Comparison of ENCODE assay signal across 1 cellular context in the genomic region with DNA sequence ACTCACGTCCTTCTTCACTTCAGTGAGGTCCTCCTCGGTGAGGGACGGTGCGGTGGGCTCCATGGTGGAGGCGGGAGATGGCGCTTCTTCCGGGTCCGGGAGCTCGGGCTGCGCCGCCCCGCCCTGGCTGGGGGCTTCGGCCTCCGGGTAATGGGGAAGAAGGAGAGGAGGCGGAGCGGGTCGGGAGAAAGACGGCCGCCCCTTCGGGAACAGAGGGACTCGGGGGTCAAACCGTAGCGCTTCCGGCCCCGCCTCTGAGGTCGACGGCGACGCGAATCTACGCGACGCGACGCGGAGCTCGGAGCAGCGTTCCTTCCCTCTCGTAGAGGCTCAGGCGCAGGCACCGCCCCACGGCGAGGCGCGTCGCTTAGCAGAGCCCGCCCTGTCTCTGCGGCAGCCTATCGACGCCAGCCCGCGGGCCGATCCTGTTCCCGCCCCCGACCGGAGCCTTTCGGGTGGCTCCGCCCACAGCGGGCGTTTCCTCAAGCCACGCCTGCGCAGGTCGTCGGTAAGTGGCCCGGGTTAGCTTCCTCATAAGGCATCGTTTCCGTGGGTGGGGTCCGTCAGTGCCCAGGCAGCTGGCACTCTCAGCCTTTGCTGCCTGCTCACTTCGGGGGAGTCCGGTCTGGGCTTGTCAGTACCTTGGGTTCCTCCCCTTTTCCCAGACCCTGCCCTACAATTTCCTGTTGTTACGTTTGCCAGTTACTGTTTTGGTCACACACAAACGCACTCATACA.
A peak's percentile ranks its signal among the peaks of the same experiment; 100 is the strongest.
TF ChIP-seq lines count a peak whose summit lies in the region.

A gene (minus strand): TSS at position 343 of the 737 bp plus-strand sequence. CDS start 280 bp downstream, at position 63.

TF ChIP-seq in K562, 482 proteins besides CTCF, POLR2A, EP300 and RAD21 (continued from another document and continues in another):
- TF ChIP-seq CBX8 (IDR thresholded peaks at IDR 0.05; ENCODE audit: borderline replicate concordance, extremely low read depth, low read depth, low read length, poor library complexity, severe bottlenecking) (no peak), CAMTA2 (CRISPR knock-in tag; conservative IDR thresholded peaks at IDR 0.05) (no peak), MYNN (IDR thresholded peaks at IDR 0.05) (peak; percentile 32; the same call in 1 of the 2 replicates), MYNN (CRISPR knock-in tag; IDR thresholded peaks at IDR 0.05) (no peak), GABPA (tag; conservative IDR thresholded peaks at IDR 0.05; ENCODE audit: low read depth) (peak; percentile 90), MCM2 (IDR thresholded peaks at IDR 0.05; ENCODE audit: low read depth) (no peak), HDGF (IDR thresholded peaks at IDR 0.05) (0 out of 2 replicates have a peak, but pooled peaks have one; percentile 65), PTBP1 (IDR thresholded peaks at IDR 0.05; ENCODE audit: low read depth, low read length) (no peak), HEY1 (CRISPR knock-in tag; IDR thresholded peaks at IDR 0.05; ENCODE audit: borderline replicate concordance) (no peak), NONO (IDR thresholded peaks at IDR 0.05; ENCODE audit: low read depth in 2 of 2, low read length in 1 of 2) (no peak), EZH2 (IDR thresholded peaks at IDR 0.05; ENCODE audit: borderline replicate concordance, low read depth, low read length) (no peak), SRSF7 (optimal IDR thresholded peaks at IDR 0.05; ENCODE audit: low read depth, low read length) (no peak), PRPF4 (IDR thresholded peaks at IDR 0.05; ENCODE audit: insufficient read depth, low read depth, low read length, poor library complexity, severe bottlenecking) (peak; percentile 33), JUND (IDR thresholded peaks at IDR 0.05; ENCODE audit: borderline replicate concordance, low read depth, low read length) (no peak), JUND (tag; IDR thresholded peaks at IDR 0.05; ENCODE audit: borderline replicate concordance, low read depth, low read length) (0 out of 3 replicates have a peak, but pooled peaks have one; percentile 22), HDAC8 (tag; IDR thresholded peaks at IDR 0.05) (no peak), CSDE1 (IDR thresholded peaks at IDR 0.05) (no peak), CCAR2 (IDR thresholded peaks at IDR 0.05; ENCODE audit: low read depth, low read length) (no peak), RBM39 (optimal IDR thresholded peaks at IDR 0.05; ENCODE audit: low read depth, low read length) (no peak), KLF6 (CRISPR knock-in tag; IDR thresholded peaks at IDR 0.05; ENCODE audit: borderline replicate concordance) (0 out of 2 replicates have a peak, but pooled peaks have one; percentile 15), MTF1 (CRISPR knock-in tag; IDR thresholded peaks at IDR 0.05; ENCODE audit: borderline replicate concordance) (no peak), ZBTB7A (IDR thresholded peaks at IDR 0.05; ENCODE audit: borderline replicate concordance, control insufficient read depth, low read depth, low read length) (peak; percentile 82; the same call in 1 of the 2 replicates), ZNF644 (tag; IDR thresholded peaks at IDR 0.05; ENCODE audit: low read depth) (no peak), RBM34 (IDR thresholded peaks at IDR 0.05; ENCODE audit: borderline replicate concordance, insufficient read depth, low read length) (peak; percentile 21; the same call in 1 of the 2 replicates), ZC3H11A (IDR thresholded peaks at IDR 0.05; ENCODE audit: low read depth, low read length) (no peak), PCBP1 (IDR thresholded peaks at IDR 0.05; ENCODE audit: low read depth, low read length, poor library complexity, severe bottlenecking) (no peak), NCOA6 (IDR thresholded peaks at IDR 0.05) (peak; percentile 80; the same call in 1 of the 2 replicates), ZNF263 (CRISPR knock-in tag; IDR thresholded peaks at IDR 0.05; ENCODE audit: borderline replicate concordance) (peak; percentile 81), ZNF77 (CRISPR knock-in tag; IDR thresholded peaks at IDR 0.05) (no peak), ZNF79 (CRISPR knock-in tag; IDR thresholded peaks at IDR 0.05; ENCODE audit: low read depth) (no peak), NFE2L1 (tag; IDR thresholded peaks at IDR 0.05; ENCODE audit: borderline replicate concordance, low read depth) (no peak), ATF1 (CRISPR knock-in tag; IDR thresholded peaks at IDR 0.05) (peak; percentile 88), ATF1 (tag; IDR thresholded peaks at IDR 0.05) (peak; percentile 97), TRIM28 (IDR thresholded peaks at IDR 0.05) (0 out of 2 replicates have a peak, but pooled peaks have one; percentile 41), TAF7 (tag; IDR thresholded peaks at IDR 0.05) (peak; percentile 67; the same call in 1 of the 2 replicates)
- TF ChIP-seq, protein P1, sequence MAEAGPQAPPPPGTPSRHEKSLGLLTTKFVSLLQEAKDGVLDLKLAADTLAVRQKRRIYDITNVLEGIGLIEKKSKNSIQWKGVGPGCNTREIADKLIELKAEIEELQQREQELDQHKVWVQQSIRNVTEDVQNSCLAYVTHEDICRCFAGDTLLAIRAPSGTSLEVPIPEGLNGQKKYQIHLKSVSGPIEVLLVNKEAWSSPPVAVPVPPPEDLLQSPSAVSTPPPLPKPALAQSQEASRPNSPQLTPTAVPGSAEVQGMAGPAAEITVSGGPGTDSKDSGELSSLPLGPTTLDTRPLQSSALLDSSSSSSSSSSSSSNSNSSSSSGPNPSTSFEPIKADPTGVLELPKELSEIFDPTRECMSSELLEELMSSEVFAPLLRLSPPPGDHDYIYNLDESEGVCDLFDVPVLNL (CRISPR knock-in tag; IDR thresholded peaks at IDR 0.05; ENCODE audit: low read depth): no peak
- TF ChIP-seq, protein P2, sequence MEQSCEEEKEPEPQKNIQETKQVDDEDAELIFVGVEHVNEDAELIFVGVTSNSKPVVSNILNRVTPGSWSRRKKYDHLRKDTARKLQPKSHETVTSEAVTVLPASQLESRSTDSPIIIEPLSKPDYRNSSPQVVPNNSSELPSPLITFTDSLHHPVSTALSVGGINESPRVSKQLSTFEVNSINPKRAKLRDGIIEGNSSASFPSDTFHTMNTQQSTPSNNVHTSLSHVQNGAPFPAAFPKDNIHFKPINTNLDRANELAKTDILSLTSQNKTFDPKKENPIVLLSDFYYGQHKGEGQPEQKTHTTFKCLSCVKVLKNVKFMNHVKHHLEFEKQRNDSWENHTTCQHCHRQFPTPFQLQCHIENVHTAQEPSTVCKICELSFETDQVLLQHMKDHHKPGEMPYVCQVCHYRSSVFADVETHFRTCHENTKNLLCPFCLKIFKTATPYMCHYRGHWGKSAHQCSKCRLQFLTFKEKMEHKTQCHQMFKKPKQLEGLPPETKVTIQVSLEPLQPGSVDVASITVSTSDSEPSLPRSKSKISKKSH (CRISPR knock-in tag; IDR thresholded peaks at IDR 0.05): no peak
- TF ChIP-seq, protein P3, sequence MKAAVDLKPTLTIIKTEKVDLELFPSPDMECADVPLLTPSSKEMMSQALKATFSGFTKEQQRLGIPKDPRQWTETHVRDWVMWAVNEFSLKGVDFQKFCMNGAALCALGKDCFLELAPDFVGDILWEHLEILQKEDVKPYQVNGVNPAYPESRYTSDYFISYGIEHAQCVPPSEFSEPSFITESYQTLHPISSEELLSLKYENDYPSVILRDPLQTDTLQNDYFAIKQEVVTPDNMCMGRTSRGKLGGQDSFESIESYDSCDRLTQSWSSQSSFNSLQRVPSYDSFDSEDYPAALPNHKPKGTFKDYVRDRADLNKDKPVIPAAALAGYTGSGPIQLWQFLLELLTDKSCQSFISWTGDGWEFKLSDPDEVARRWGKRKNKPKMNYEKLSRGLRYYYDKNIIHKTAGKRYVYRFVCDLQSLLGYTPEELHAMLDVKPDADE (conservative IDR thresholded peaks at IDR 0.05; ENCODE audit: control insufficient read depth, low read depth, low read length): no peak
- TF ChIP-seq, protein P4, sequence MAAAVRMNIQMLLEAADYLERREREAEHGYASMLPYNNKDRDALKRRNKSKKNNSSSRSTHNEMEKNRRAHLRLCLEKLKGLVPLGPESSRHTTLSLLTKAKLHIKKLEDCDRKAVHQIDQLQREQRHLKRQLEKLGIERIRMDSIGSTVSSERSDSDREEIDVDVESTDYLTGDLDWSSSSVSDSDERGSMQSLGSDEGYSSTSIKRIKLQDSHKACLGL (CRISPR knock-in tag; IDR thresholded peaks at IDR 0.05; ENCODE audit: borderline replicate concordance, poor library complexity, severe bottlenecking): no peak
- TF ChIP-seq, protein P5, sequence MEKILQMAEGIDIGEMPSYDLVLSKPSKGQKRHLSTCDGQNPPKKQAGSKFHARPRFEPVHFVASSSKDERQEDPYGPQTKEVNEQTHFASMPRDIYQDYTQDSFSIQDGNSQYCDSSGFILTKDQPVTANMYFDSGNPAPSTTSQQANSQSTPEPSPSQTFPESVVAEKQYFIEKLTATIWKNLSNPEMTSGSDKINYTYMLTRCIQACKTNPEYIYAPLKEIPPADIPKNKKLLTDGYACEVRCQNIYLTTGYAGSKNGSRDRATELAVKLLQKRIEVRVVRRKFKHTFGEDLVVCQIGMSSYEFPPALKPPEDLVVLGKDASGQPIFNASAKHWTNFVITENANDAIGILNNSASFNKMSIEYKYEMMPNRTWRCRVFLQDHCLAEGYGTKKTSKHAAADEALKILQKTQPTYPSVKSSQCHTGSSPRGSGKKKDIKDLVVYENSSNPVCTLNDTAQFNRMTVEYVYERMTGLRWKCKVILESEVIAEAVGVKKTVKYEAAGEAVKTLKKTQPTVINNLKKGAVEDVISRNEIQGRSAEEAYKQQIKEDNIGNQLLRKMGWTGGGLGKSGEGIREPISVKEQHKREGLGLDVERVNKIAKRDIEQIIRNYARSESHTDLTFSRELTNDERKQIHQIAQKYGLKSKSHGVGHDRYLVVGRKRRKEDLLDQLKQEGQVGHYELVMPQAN (IDR thresholded peaks at IDR 0.05; ENCODE audit: borderline replicate concordance): peak; percentile 70; the same call in 1 of the 2 replicates
- TF ChIP-seq, protein P6, sequence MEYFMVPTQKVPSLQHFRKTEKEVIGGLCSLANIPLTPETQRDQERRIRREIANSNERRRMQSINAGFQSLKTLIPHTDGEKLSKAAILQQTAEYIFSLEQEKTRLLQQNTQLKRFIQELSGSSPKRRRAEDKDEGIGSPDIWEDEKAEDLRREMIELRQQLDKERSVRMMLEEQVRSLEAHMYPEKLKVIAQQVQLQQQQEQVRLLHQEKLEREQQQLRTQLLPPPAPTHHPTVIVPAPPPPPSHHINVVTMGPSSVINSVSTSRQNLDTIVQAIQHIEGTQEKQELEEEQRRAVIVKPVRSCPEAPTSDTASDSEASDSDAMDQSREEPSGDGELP (CRISPR knock-in tag; IDR thresholded peaks at IDR 0.05; ENCODE audit: borderline replicate concordance): peak; percentile 78; the same call in 1 of the 2 replicates
- TF ChIP-seq, protein P7, sequence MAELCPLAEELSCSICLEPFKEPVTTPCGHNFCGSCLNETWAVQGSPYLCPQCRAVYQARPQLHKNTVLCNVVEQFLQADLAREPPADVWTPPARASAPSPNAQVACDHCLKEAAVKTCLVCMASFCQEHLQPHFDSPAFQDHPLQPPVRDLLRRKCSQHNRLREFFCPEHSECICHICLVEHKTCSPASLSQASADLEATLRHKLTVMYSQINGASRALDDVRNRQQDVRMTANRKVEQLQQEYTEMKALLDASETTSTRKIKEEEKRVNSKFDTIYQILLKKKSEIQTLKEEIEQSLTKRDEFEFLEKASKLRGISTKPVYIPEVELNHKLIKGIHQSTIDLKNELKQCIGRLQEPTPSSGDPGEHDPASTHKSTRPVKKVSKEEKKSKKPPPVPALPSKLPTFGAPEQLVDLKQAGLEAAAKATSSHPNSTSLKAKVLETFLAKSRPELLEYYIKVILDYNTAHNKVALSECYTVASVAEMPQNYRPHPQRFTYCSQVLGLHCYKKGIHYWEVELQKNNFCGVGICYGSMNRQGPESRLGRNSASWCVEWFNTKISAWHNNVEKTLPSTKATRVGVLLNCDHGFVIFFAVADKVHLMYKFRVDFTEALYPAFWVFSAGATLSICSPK (IDR thresholded peaks at IDR 0.05; ENCODE audit: borderline replicate concordance): no peak
- TF ChIP-seq, protein P8, sequence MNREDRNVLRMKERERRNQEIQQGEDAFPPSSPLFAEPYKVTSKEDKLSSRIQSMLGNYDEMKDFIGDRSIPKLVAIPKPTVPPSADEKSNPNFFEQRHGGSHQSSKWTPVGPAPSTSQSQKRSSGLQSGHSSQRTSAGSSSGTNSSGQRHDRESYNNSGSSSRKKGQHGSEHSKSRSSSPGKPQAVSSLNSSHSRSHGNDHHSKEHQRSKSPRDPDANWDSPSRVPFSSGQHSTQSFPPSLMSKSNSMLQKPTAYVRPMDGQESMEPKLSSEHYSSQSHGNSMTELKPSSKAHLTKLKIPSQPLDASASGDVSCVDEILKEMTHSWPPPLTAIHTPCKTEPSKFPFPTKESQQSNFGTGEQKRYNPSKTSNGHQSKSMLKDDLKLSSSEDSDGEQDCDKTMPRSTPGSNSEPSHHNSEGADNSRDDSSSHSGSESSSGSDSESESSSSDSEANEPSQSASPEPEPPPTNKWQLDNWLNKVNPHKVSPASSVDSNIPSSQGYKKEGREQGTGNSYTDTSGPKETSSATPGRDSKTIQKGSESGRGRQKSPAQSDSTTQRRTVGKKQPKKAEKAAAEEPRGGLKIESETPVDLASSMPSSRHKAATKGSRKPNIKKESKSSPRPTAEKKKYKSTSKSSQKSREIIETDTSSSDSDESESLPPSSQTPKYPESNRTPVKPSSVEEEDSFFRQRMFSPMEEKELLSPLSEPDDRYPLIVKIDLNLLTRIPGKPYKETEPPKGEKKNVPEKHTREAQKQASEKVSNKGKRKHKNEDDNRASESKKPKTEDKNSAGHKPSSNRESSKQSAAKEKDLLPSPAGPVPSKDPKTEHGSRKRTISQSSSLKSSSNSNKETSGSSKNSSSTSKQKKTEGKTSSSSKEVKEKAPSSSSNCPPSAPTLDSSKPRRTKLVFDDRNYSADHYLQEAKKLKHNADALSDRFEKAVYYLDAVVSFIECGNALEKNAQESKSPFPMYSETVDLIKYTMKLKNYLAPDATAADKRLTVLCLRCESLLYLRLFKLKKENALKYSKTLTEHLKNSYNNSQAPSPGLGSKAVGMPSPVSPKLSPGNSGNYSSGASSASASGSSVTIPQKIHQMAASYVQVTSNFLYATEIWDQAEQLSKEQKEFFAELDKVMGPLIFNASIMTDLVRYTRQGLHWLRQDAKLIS (CRISPR knock-in tag; IDR thresholded peaks at IDR 0.05): peak; percentile 78
- TF ChIP-seq, protein P9, sequence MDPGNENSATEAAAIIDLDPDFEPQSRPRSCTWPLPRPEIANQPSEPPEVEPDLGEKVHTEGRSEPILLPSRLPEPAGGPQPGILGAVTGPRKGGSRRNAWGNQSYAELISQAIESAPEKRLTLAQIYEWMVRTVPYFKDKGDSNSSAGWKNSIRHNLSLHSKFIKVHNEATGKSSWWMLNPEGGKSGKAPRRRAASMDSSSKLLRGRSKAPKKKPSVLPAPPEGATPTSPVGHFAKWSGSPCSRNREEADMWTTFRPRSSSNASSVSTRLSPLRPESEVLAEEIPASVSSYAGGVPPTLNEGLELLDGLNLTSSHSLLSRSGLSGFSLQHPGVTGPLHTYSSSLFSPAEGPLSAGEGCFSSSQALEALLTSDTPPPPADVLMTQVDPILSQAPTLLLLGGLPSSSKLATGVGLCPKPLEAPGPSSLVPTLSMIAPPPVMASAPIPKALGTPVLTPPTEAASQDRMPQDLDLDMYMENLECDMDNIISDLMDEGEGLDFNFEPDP (CRISPR knock-in tag; IDR thresholded peaks at IDR 0.05): no peak
